Comparison of ENCODE assay signal across 19 cellular contexts in the genomic region with DNA sequence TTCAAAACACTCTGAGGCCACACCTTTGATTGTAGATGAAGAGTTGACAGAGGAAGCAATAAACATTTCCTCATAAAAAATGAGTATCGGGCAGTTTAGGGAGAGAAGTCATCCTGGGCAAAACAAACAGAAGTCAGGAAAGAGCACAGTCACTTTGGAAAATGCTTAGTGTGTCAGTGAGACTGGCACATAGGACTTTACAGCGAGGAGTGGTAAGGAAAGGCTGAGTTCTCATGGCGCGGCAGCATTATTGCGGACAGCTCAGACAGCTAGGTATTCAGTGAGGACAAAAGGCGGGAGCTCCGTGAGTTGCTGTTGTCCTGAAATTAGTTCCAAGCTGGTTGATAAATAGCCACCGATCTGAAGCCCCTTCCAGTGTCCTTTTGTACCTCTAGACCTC.
DNase-seq lines count a peak whose midpoint lies in the region; ATAC-seq and TF ChIP-seq lines count a peak whose summit lies in the region.
"Had no signal": no experiment of that assay in that cellular context is flagged by ENCODE, and none has a peak within 500 bp of the region (broad histone marks: within the 10 kb centered on the region; RNA-seq: fewer than 3 reads in every experiment).

No MANE protein-coding gene starts in this region.

- BruUV-seq in Caco-2 (replicated peaks; lab: Mats Ljungman, UMichigan) (no TSS peak), PC-3 (replicated peaks; lab: Mats Ljungman, UMichigan) (no TSS peak)

- intact Hi-C loops in Caco-2 (cut with micrococcal nuclease; ENCODE audit: unreplicated experiment) (no loop called here), PC-3 (cut with micrococcal nuclease) (loop anchor here (1.0 to 5.0 kb wide), 8 partner anchors 10 to 230 kb away; a partner anchor contains a TSS), mucosa of descending colon (cut with DNase I, micrococcal nuclease) (no loop called here)
- intact Hi-C loops in activated CD4-positive, alpha-beta T cell treated with anti-CD3 and anti-CD28 coated beads, Interleukin-2, amount 10 ng/mL, durations not matched to agents 24 days and 14 days (cut with micrococcal nuclease), result no loop called here

- ATAC-seq in PC-3 (peak; percentile 97), mucosa of descending colon (peak; percentile 96), GM18519 (IDR thresholded peaks at IDR 0.05; ENCODE audit: low FRiP score, unreplicated experiment) (no peak)

- no peaks in the 10 kb centered on the region for H3K36me3 Mint-ChIP-seq in Caco-2 (ENCODE audit: insufficient read depth, unreplicated experiment)
- no peaks in the 10 kb centered on the region for H3K36me3 Mint-ChIP-seq in activated CD4-positive, alpha-beta T cell treated with anti-CD3 and anti-CD28 coated beads, Interleukin-2, amount 10 ng/mL, durations not matched to agents 24 days and 14 days (ENCODE audit: low read depth)
- H3K36me3 Mint-ChIP-seq: IgD-negative memory B cell had no signal

- no peak overlapping the region for H3K27ac Mint-ChIP-seq in Caco-2 (ENCODE audit: unreplicated experiment)
- no peak overlapping the region for H3K27ac Mint-ChIP-seq in activated CD4-positive, alpha-beta T cell treated with anti-CD3 and anti-CD28 coated beads, Interleukin-2, amount 10 ng/mL, durations not matched to agents 24 days and 14 days
- H3K27ac Mint-ChIP-seq: HFFc6, IgD-negative memory B cell had no signal

- H3K9me2 ChIP-seq in PC-3 (replicated peaks; ENCODE audit: low read length), result no peaks in the 10 kb centered on the region

- no peaks in the 10 kb centered on the region for H4K20me1 ChIP-seq in PC-3 (ENCODE audit: low read length)
- H4K20me1 ChIP-seq: BLaER1 treated with 17β-estradiol and CSF1 and Interleukin-3, amounts not matched to agents 10 nM and 100 nM had no signal

- H3K9ac ChIP-seq in PC-3 (ENCODE audit: low read length), result peak overlapping the region; percentile 93
- H3K9ac ChIP-seq: BLaER1 treated with 17β-estradiol and CSF1 and Interleukin-3, amounts not matched to agents 10 nM and 100 nM had no signal

- peak overlapping the region; percentile 42 for H2AFZ ChIP-seq in PC-3 (ENCODE audit: low read length)
- H2AFZ ChIP-seq: PC-9 had no signal

- H3K9me3 ChIP-seq in Caco-2, result no peaks in the 10 kb centered on the region
- H3K9me3 ChIP-seq in PC-3 (ENCODE audit: low read length), result no peaks in the 10 kb centered on the region
- H3K9me3 ChIP-seq in mucosa of descending colon, result no peaks in the 10 kb centered on the region
- H3K9me3 ChIP-seq in SJCRH30 (replicated peaks), result no peaks in the 10 kb centered on the region
- H3K9me3 ChIP-seq: A549; BLaER1 treated with 17β-estradiol and CSF1 and Interleukin-3, amounts not matched to agents 10 nM and 100 nM had no signal

- H3K4me3 ChIP-seq in Caco-2 (ENCODE audit: low read depth, low read length) (no peak overlapping the region), LNCaP clone FGC (ENCODE audit: low read depth, low read length) (no peak overlapping the region), PC-3 (ENCODE audit: low read length) (peak overlapping the region; percentile 59), mucosa of descending colon (no peak overlapping the region), SJCRH30 (no peak overlapping the region)
- H3K4me3 ChIP-seq: A549; BLaER1 treated with 17β-estradiol and CSF1 and Interleukin-3, amounts not matched to agents 10 nM and 100 nM; PC-9 had no signal

- H3K27ac ChIP-seq in PC-3 (ENCODE audit: low read length) (peak overlapping the region; percentile 98), SJCRH30 (no peak overlapping the region)
- H3K27ac ChIP-seq: A549; BLaER1 treated with 17β-estradiol and CSF1 and Interleukin-3, amounts not matched to agents 10 nM and 100 nM; PC-9 had no signal

- H3K4me1 Mint-ChIP-seq in Caco-2 (ENCODE audit: low read depth, unreplicated experiment), result no peaks in the 10 kb centered on the region
- no peaks in the 10 kb centered on the region for H3K4me1 Mint-ChIP-seq in activated CD4-positive, alpha-beta T cell treated with anti-CD3 and anti-CD28 coated beads, Interleukin-2, amount 10 ng/mL, durations not matched to agents 24 days and 14 days

- POLR2A ChIA-PET in Caco-2 (lab: Charles Lee), result no interaction called here
- POLR2A ChIA-PET in PC-3 (lab: Charles Lee; ENCODE audit: unreplicated experiment), result interaction anchor here (0.5 to 1.0 kb wide), 6 partner anchors 11 to 230 kb away, joined by 3 to 6 read pairs (median 3); a partner anchor contains a TSS

- peaks cover 8% of the 10 kb centered on the region for H3F3A ChIP-seq in PC-3 (ENCODE audit: low read length, unreplicated experiment)

- peaks cover 20% of the 10 kb centered on the region; the same call in 1 of the 2 replicates for H3K79me2 ChIP-seq in PC-3 (ENCODE audit: low read length)

- H3K27me3 Mint-ChIP-seq in Caco-2 (ENCODE audit: insufficient read depth, unreplicated experiment), result peaks cover 2% of the 10 kb centered on the region
- H3K27me3 Mint-ChIP-seq in activated CD4-positive, alpha-beta T cell treated with anti-CD3 and anti-CD28 coated beads, Interleukin-2, amount 10 ng/mL, durations not matched to agents 24 days and 14 days, result peaks cover 6% of the 10 kb centered on the region
- H3K27me3 Mint-ChIP-seq: IgD-negative memory B cell had no signal

- TF ChIP-seq CTCF in Caco-2 (IDR thresholded peaks at IDR 0.05; ENCODE audit: insufficient read depth in 1 of 2, low read depth in 1 of 2, low read length in 1 of 2, severe bottlenecking in 1 of 2, unreplicated experiment in 1 of 2) (no peak), LNCaP clone FGC (IDR thresholded peaks at IDR 0.05; ENCODE audit: control insufficient read depth, extremely low read depth, insufficient read depth) (no peak), PC-3 (conservative IDR thresholded peaks at IDR 0.05; ENCODE audit: low read depth, low read length) (no peak), mucosa of descending colon (IDR thresholded peaks at IDR 0.05) (no peak)

- no peaks in the 10 kb centered on the region for H3K27me3 ChIP-seq in Caco-2 (replicated peaks; ENCODE audit: control insufficient read depth, insufficient read depth, low read length)
- H3K27me3 ChIP-seq in PC-3 (ENCODE audit: low read length), result no peaks in the 10 kb centered on the region
- H3K27me3 ChIP-seq in SJCRH30, result no peaks in the 10 kb centered on the region; the same call in 1 of the 2 replicates
- H3K27me3 ChIP-seq: BLaER1 treated with 17β-estradiol and CSF1 and Interleukin-3, amounts not matched to agents 10 nM and 100 nM had no signal

- peak overlapping the region; percentile 87 for H3K4me2 ChIP-seq in PC-3 (ENCODE audit: low read length)
- H3K4me2 ChIP-seq: A549; BLaER1 treated with 17β-estradiol and CSF1 and Interleukin-3, amounts not matched to agents 10 nM and 100 nM; PC-9 had no signal

- no peaks in the 10 kb centered on the region for H3K4me1 ChIP-seq in Caco-2
- peaks cover 35% of the 10 kb centered on the region for H3K4me1 ChIP-seq in PC-3 (ENCODE audit: insufficient read depth, low read length)
- H3K4me1 ChIP-seq in mucosa of descending colon (ENCODE audit: low read depth), result peaks cover 4% of the 10 kb centered on the region
- no peaks in the 10 kb centered on the region for H3K4me1 ChIP-seq in SJCRH30
- H3K4me1 ChIP-seq: A549; BLaER1 treated with 17β-estradiol and CSF1 and Interleukin-3, amounts not matched to agents 10 nM and 100 nM had no signal

- H3K36me3 ChIP-seq in Caco-2 (ENCODE audit: control insufficient read depth, insufficient read depth, low read length), result no peaks in the 10 kb centered on the region
- no peaks in the 10 kb centered on the region for H3K36me3 ChIP-seq in PC-3 (ENCODE audit: low read depth, low read length)
- H3K36me3 ChIP-seq in mucosa of descending colon (ENCODE audit: low read depth), result no peaks in the 10 kb centered on the region
- no peaks in the 10 kb centered on the region for H3K36me3 ChIP-seq in SJCRH30
- H3K36me3 ChIP-seq: BLaER1 treated with 17β-estradiol and CSF1 and Interleukin-3, amounts not matched to agents 10 nM and 100 nM had no signal

- CTCF ChIA-PET in Caco-2 (lab: Charles Lee), result no interaction called here
- CTCF ChIA-PET in PC-3 (lab: Charles Lee), result interaction anchor here (0.5 to 1.6 kb wide), 2 partner anchors 115 to 134 kb away, joined by 3 to 9 read pairs; no protein-coding TSS in a partner anchor

- H3K9me3 Mint-ChIP-seq in Caco-2 (ENCODE audit: unreplicated experiment), result no peaks in the 10 kb centered on the region
- no peaks in the 10 kb centered on the region for H3K9me3 Mint-ChIP-seq in activated CD4-positive, alpha-beta T cell treated with anti-CD3 and anti-CD28 coated beads, Interleukin-2, amount 10 ng/mL, durations not matched to agents 24 days and 14 days
- H3K9me3 Mint-ChIP-seq: HFFc6, IgD-negative memory B cell had no signal

- DNase-seq in Caco-2 (no peak), LNCaP clone FGC (ENCODE audit: low read depth) (peak; percentile 18), PC-3 (peak; percentile 97), mucosa of descending colon (peak in 2 of 3 donors; percentile 38 to 52), GOT3 (lab: John Stamatoyannopoulos, UW) (no peak), SJCRH30 (no peak)
- DNase-seq in activated CD4-positive, alpha-beta T cell treated with anti-CD3 and anti-CD28 coated beads, Interleukin-2, amount 10 ng/mL, durations not matched to agents 24 days and 14 days, result no peak
- DNase-seq: HFFc6, Kasumi-1, MV-4-11, NCI-H1436, NCI-H2081, NCI-H345, NCI-H774, PC-9 had no signal

- H3K4me3 Mint-ChIP-seq in Caco-2 (ENCODE audit: unreplicated experiment), result peak overlapping the region; percentile 10
- H3K4me3 Mint-ChIP-seq in activated CD4-positive, alpha-beta T cell treated with anti-CD3 and anti-CD28 coated beads, Interleukin-2, amount 10 ng/mL, durations not matched to agents 24 days and 14 days, result no peak overlapping the region
- H3K4me3 Mint-ChIP-seq: HFFc6 had no signal

Comparison
In these comparisons a context has a peak if more than half of its experiments do, and no peak if none do; other contexts are left out.
1. DNase-seq: peak in LNCaP clone FGC (single experiment), PC-3 (single experiment) and mucosa of descending colon (2 of 3); none in Caco-2 (0 of 2), GOT3 (single experiment), SJCRH30 (0 of 2) and activated CD4-positive, alpha-beta T cell treated with anti-CD3 and anti-CD28 coated beads, Interleukin-2, amount 10 ng/mL, durations not matched to agents 24 days and 14 days (single experiment).